9 cellular contexts compared by ENCODE assay signal in genomic region chrX:155406429-155406828, GRCh38. TPM values are rescaled to one million over a fixed set of nuclear protein-coding genes. Genes with fewer than 3 reads are reported as not detected.
"Had no signal": no experiment of that assay in that cellular context is flagged by ENCODE, and none has a peak within 500 bp of the region (broad histone marks: within the 10 kb centered on the region; RNA-seq: fewer than 3 reads in every experiment).

No MANE protein-coding gene starts in this region.

- FAIRE-seq: G401.6, GM12878, GM12891, GM12892, GM18507, GM19239 had no signal

- H3K4me3 ChIP-seq: GM12878 had no signal

- DNase-seq: GDM1, GF-D8 had no signal

- ATAC-seq: GM12878 had no signal

RNA-seq across cellular contexts. Expression of gene F8A2, which starts 24.5 kb away (rescaled TPM):
- total RNA-seq: G401, GM12878 had no signal
- polyA plus RNA-seq: GM12878 had no signal

RNA-seq across cellular contexts. Expression of gene F8A3, which starts 52.0 kb away (rescaled TPM):
- total RNA-seq: G401 had no signal
